ENCODE assay signal across 19 cellular contexts in the genomic region with DNA sequence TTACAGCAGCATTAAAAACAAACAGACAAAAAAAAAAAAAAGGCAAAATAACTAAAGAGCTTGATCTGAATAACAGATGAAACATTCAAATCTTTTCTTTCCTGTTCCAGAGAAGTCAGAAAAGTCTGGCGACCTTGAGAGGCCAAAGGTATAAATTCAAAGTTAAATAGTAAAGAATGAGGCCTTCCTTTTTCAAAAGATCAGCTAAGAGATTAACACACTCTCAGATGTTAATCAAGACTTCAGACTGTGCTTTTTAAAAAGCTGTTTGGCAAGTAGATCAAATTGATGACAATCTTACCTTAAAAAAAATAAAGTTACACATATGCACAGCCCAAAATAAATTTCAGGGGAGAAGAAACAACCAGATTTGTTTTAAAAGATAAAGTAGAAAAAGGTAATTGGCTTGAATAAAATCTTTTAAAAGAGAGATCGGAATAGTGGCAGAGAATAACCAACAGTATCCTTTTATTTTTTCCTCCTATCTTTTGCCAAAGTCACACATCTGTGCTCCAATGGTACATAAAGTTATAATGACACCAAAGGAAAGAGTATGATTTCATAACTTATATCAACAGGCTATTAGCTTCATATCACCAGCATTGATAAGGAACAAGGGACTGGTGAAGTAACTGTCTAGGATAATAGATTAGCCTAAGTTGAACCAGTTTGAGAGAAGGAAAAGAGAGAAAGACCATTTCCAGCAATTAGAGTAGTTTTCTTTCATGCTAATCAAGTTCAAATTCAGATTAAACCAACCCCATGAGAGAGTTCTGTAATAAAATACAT.
DNase-seq lines count a peak whose midpoint lies in the region; ATAC-seq and TF ChIP-seq lines count a peak whose summit lies in the region.
"Had no signal": no experiment of that assay in that cellular context is flagged by ENCODE, and none has a peak within 500 bp of the region (broad histone marks: within the 10 kb centered on the region; RNA-seq: fewer than 3 reads in every experiment).

No MANE protein-coding gene starts in this region.

- no peaks in the 10 kb centered on the region for H3K27me3 ChIP-seq in CD4-positive, CD25-positive, alpha-beta regulatory T cell (ENCODE audit: control insufficient read depth, insufficient read depth, low read length)
- H3K27me3 ChIP-seq in ascending aorta (no peaks in the 10 kb centered on the region), mesenchymal stem cell (ENCODE audit: control insufficient read depth in 1 of 2, insufficient read depth in 1 of 2, low read length in 2 of 2) (no peaks in the 10 kb centered on the region)

- no peaks in the 10 kb centered on the region for H3K9me3 Mint-ChIP-seq in CD4-positive, CD25-positive, alpha-beta regulatory T cell
- H3K9me3 Mint-ChIP-seq in stimulated activated memory B cell treated with anti-CD40 and anti-IgM and Interleukin-4, amounts not matched to agents 10 μg/mL and 1 μg/mL and 100 μg/mL, for 72 hours, result no peaks in the 10 kb centered on the region
- H3K9me3 Mint-ChIP-seq: activated B cell treated with CpG ODN at 0.5 μM for 24 hours had no signal

- intact Hi-C loops in ascending aorta (cut with DNase I), result no loop called here
- intact Hi-C loops in sciatic nerve (cut with DNase I), result no loop called here

- no peaks in the 10 kb centered on the region for H3K9me3 ChIP-seq in CD4-positive, CD25-positive, alpha-beta regulatory T cell (ENCODE audit: control insufficient read depth in 2 of 2, low read length in 2 of 2)
- H3K9me3 ChIP-seq in ascending aorta (no peaks in the 10 kb centered on the region), mesenchymal stem cell (ENCODE audit: control insufficient read depth, low read length) (no peaks in the 10 kb centered on the region)

- ATAC-seq in CD4-positive, CD25-positive, alpha-beta regulatory T cell (ENCODE audit: low read depth in 2 of 2), result no peak
- no peak for ATAC-seq in stimulated activated memory B cell treated with anti-CD40 and anti-IgM and Interleukin-4, amounts not matched to agents 10 μg/mL and 1 μg/mL and 100 μg/mL, for 72 hours
- ATAC-seq in GM19035 (IDR thresholded peaks at IDR 0.05; ENCODE audit: unreplicated experiment) (no peak), sciatic nerve (no peak)
- ATAC-seq: esophagus mucosa had no signal

- no peak overlapping the region for H3K14ac ChIP-seq in mesenchymal stem cell (ENCODE audit: low read length in 2 of 2)

- no peak overlapping the region for H3K4me3 Mint-ChIP-seq in CD4-positive, CD25-positive, alpha-beta regulatory T cell
- no peak overlapping the region for H3K4me3 Mint-ChIP-seq in stimulated activated memory B cell treated with anti-CD40 and anti-IgM and Interleukin-4, amounts not matched to agents 10 μg/mL and 1 μg/mL and 100 μg/mL, for 72 hours
- H3K4me3 Mint-ChIP-seq: activated B cell treated with CpG ODN at 0.5 μM for 24 hours had no signal

- H3K27me3 Mint-ChIP-seq in CD4-positive, CD25-positive, alpha-beta regulatory T cell, result no peaks in the 10 kb centered on the region
- H3K27me3 Mint-ChIP-seq in stimulated activated memory B cell treated with anti-CD40 and anti-IgM and Interleukin-4, amounts not matched to agents 10 μg/mL and 1 μg/mL and 100 μg/mL, for 72 hours, result no peaks in the 10 kb centered on the region
- H3K27me3 Mint-ChIP-seq: activated B cell treated with CpG ODN at 0.5 μM for 24 hours had no signal

- no peak overlapping the region for H2AK5ac ChIP-seq in mesenchymal stem cell (ENCODE audit: low read length, severe bottlenecking)

- DNase-seq in CD4-positive, CD25-positive, alpha-beta regulatory T cell, result no peak
- DNase-seq in ascending aorta (ENCODE audit: low spot score in 2 of 2) (no peak), mesenchymal stem cell (no peak), SIG-M5 (lab: John Stamatoyannopoulos, UW) (no peak), activated gamma-delta T cell treated with Interleukin-2 at 50 U/mL for 16 hours (no peak), sciatic nerve (ENCODE audit: low spot score) (no peak)
- DNase-seq: activated B cell treated with CpG ODN at 0.5 μM for 24 hours; activated effector memory CD4-positive, alpha-beta T cell treated with Interleukin-2 at 50 U/mL for 16 hours; anterior cingulate cortex; cortex of kidney; MM.1S; NCI-H1694 treated with DMSO at 0.1 percent for 48 hours; PC-9; posterior cingulate gyrus; stimulated activated CD4-positive, alpha-beta T cell treated with anti-CD3 and anti-CD28 coated beads, Interleukin-1b, Interleukin-23, amount 100 ng/mL, for 48 hours; trophoblast cell had no signal

- H3K36me3 ChIP-seq in CD4-positive, CD25-positive, alpha-beta regulatory T cell (ENCODE audit: control insufficient read depth, insufficient read depth, low read length), result peaks cover 24% of the 10 kb centered on the region
- H3K36me3 ChIP-seq in ascending aorta (peaks cover 7 to 25% of the 10 kb centered on the region in 2 donors), mesenchymal stem cell (ENCODE audit: control insufficient read depth in 1 of 2, insufficient read depth in 2 of 2, low read depth in 1 of 2, low read length in 2 of 2) (peaks cover 6 to 85% of the 10 kb centered on the region in 2 experiments)

- peaks cover 0 to 4% (median 0%) of the 10 kb centered on the region in 4 donors for H3K4me1 Mint-ChIP-seq in CD4-positive, CD25-positive, alpha-beta regulatory T cell
- H3K4me1 Mint-ChIP-seq in stimulated activated memory B cell treated with anti-CD40 and anti-IgM and Interleukin-4, amounts not matched to agents 10 μg/mL and 1 μg/mL and 100 μg/mL, for 72 hours, result peaks cover 17% of the 10 kb centered on the region

- H2AFZ ChIP-seq in mesenchymal stem cell (ENCODE audit: low read depth, low read length), result no peak overlapping the region
- H2AFZ ChIP-seq: PC-9 had no signal

- H3K4me3 ChIP-seq in CD4-positive, CD25-positive, alpha-beta regulatory T cell (ENCODE audit: low read depth, low read length), result no peak overlapping the region
- H3K4me3 ChIP-seq in ascending aorta (no peak overlapping the region), mesenchymal stem cell (ENCODE audit: insufficient read depth in 1 of 2, low read depth in 1 of 2, low read length in 2 of 2) (no peak overlapping the region)
- H3K4me3 ChIP-seq: PC-9 had no signal

- no peaks in the 10 kb centered on the region for H3K4me1 ChIP-seq in CD4-positive, CD25-positive, alpha-beta regulatory T cell (ENCODE audit: control insufficient read depth, insufficient read depth, low read length, poor library complexity, severe bottlenecking)
- peaks cover 16 to 54% of the 10 kb centered on the region in 2 donors for H3K4me1 ChIP-seq in ascending aorta
- no peaks in the 10 kb centered on the region for H3K4me1 ChIP-seq in mesenchymal stem cell (ENCODE audit: control insufficient read depth, insufficient read depth, low read depth, low read length)

- no peak overlapping the region for H2BK120ac ChIP-seq in mesenchymal stem cell (ENCODE audit: low read depth, low read length)

- H3K4me2 ChIP-seq in mesenchymal stem cell (ENCODE audit: low read length, poor library complexity, severe bottlenecking), result no peak overlapping the region
- H3K4me2 ChIP-seq: PC-9 had no signal

- no peak overlapping the region for H3K4ac ChIP-seq in mesenchymal stem cell (ENCODE audit: low read depth in 1 of 2, low read length in 2 of 2)

- TF ChIP-seq CTCF in ascending aorta (IDR thresholded peaks at IDR 0.05), result no peak

- peaks cover 10% of the 10 kb centered on the region for H3K79me1 ChIP-seq in mesenchymal stem cell (replicated peaks; ENCODE audit: low read length, poor library complexity, severe bottlenecking)

- H3K27ac Mint-ChIP-seq in CD4-positive, CD25-positive, alpha-beta regulatory T cell, result peak overlapping the region in 2 of 3 donors; percentile 11 to 35
- H3K27ac Mint-ChIP-seq in stimulated activated memory B cell treated with anti-CD40 and anti-IgM and Interleukin-4, amounts not matched to agents 10 μg/mL and 1 μg/mL and 100 μg/mL, for 72 hours, result peak overlapping the region; percentile 32
- H3K27ac Mint-ChIP-seq: activated B cell treated with CpG ODN at 0.5 μM for 24 hours had no signal

- no peak overlapping the region for H2BK12ac ChIP-seq in mesenchymal stem cell (ENCODE audit: low read length in 2 of 2)

- no peak overlapping the region for H3K23ac ChIP-seq in mesenchymal stem cell (ENCODE audit: low read length in 2 of 2)

- H3K27ac ChIP-seq in CD4-positive, CD25-positive, alpha-beta regulatory T cell (ENCODE audit: insufficient read depth, low read length, poor library complexity, severe bottlenecking), result no peak overlapping the region
- H3K27ac ChIP-seq in ascending aorta (peak overlapping the region; percentile 76 to 87), mesenchymal stem cell (ENCODE audit: low read length, poor library complexity, severe bottlenecking) (no peak overlapping the region)
- H3K27ac ChIP-seq: PC-9 had no signal

- H2BK15ac ChIP-seq in mesenchymal stem cell (ENCODE audit: low read depth, poor library complexity, severe bottlenecking), result no peak overlapping the region

- WGBS in mesenchymal stem cell, result no CpG with 5 or more reads among the region's 2 CpGs

- H3K18ac ChIP-seq in mesenchymal stem cell (ENCODE audit: low read depth in 1 of 2, low read length in 2 of 2), result no peak overlapping the region

- H2BK5ac ChIP-seq in mesenchymal stem cell (ENCODE audit: low read depth, low read length, poor library complexity, severe bottlenecking), result no peak overlapping the region

- H3K36me3 Mint-ChIP-seq in CD4-positive, CD25-positive, alpha-beta regulatory T cell, result peaks cover 17% of the 10 kb centered on the region
- H3K36me3 Mint-ChIP-seq in stimulated activated memory B cell treated with anti-CD40 and anti-IgM and Interleukin-4, amounts not matched to agents 10 μg/mL and 1 μg/mL and 100 μg/mL, for 72 hours, result peaks cover 32% of the 10 kb centered on the region

- peak overlapping the region; percentile 49 for H3K9ac ChIP-seq in mesenchymal stem cell (ENCODE audit: low read length)

- H4K91ac ChIP-seq in mesenchymal stem cell (ENCODE audit: low read length), result no peak overlapping the region

- H4K8ac ChIP-seq in mesenchymal stem cell (ENCODE audit: low read length), result no peak overlapping the region

Comparison
In these comparisons a context has a peak if more than half of its experiments do, and no peak if none do; other contexts are left out.
1. H3K27ac ChIP-seq: peak in ascending aorta (2 of 2); none in CD4-positive, CD25-positive, alpha-beta regulatory T cell (single experiment) and mesenchymal stem cell (single experiment).